ENCODE assay signal across 8 cellular contexts in genomic region chr12:107317751-107318553, GRCh38.
A peak's percentile ranks its signal among the peaks of the same experiment; 100 is the strongest.
DNase-seq lines count a peak whose midpoint lies in the region; ATAC-seq and TF ChIP-seq lines count a peak whose summit lies in the region.

No MANE protein-coding gene starts in this region.

- H3K27me3 ChIP-seq in HUES48 (ENCODE audit: control insufficient read depth, insufficient read depth, low read length) (peaks cover 71% of the 10 kb centered on the region), Panc1 (ENCODE audit: control insufficient read depth, insufficient read depth, low read length) (peaks cover 26% of the 10 kb centered on the region)

- BruUV-seq in Panc1 (replicated peaks; lab: Mats Ljungman, UMichigan): no TSS peak

- H3K36me3 ChIP-seq in HUES48 (ENCODE audit: control insufficient read depth, insufficient read depth, low read length) (no peaks in the 10 kb centered on the region), Panc1 (ENCODE audit: control insufficient read depth, insufficient read depth, low read length) (no peaks in the 10 kb centered on the region)

- peak; percentile 38 for DNase-seq in COLO668 (lab: John Stamatoyannopoulos, UW; ENCODE audit: unreplicated experiment)
- no peak for DNase-seq in Panc1 (ENCODE audit: low read depth, low spot score)
- DNase-seq in activated T-helper 2 cell treated with anti-CD3 and anti-CD28 coated beads, Interferon-gamma antibody, Interleukin-2, Interleukin-4, amounts not matched to agents 10 μg/mL and 5 μg/mL and 100 μg/mL, durations not matched to agents 14 hours and 24 hours and 36 hours (ENCODE audit: low spot score): peak; percentile 89
- peak; percentile 86 for DNase-seq in fibroblast of pulmonary artery (ENCODE audit: low read depth)
- peak; percentile 94 for DNase-seq in nephron progenitor cell
- DNase-seq in stimulated activated naive CD4-positive, alpha-beta T cell treated with Interleukin-2 at 50 U/mL for 16 hours (lab: John Stamatoyannopoulos, UW): peak; percentile 88

- peaks cover 26% of the 10 kb centered on the region for H3K4me1 Mint-ChIP-seq in activated T-helper 2 cell treated with anti-CD3 and anti-CD28 coated beads, Interferon-gamma antibody, Interleukin-2, Interleukin-4, amounts not matched to agents 10 μg/mL and 5 μg/mL and 100 μg/mL, durations not matched to agents 14 hours and 24 hours and 36 hours (ENCODE audit: low read depth)
- peaks cover 23% of the 10 kb centered on the region for H3K4me1 Mint-ChIP-seq in nephron progenitor cell

- H3K27me3 Mint-ChIP-seq in activated T-helper 2 cell treated with anti-CD3 and anti-CD28 coated beads, Interferon-gamma antibody, Interleukin-2, Interleukin-4, amounts not matched to agents 10 μg/mL and 5 μg/mL and 100 μg/mL, durations not matched to agents 14 hours and 24 hours and 36 hours (ENCODE audit: low read depth): peaks cover 30% of the 10 kb centered on the region
- peaks cover 84% of the 10 kb centered on the region for H3K27me3 Mint-ChIP-seq in nephron progenitor cell (ENCODE audit: low read depth, poor library complexity)

- TF ChIP-seq CTCF in Panc1 (IDR thresholded peaks at IDR 0.05) (peak; percentile 48), fibroblast of pulmonary artery (IDR thresholded peaks at IDR 0.05; ENCODE audit: low read length, missing control alignments) (no peak), nephron progenitor cell (IDR thresholded peaks at IDR 0.05) (peak; percentile 45)

- intact Hi-C loops in Panc1 (cut with micrococcal nuclease; ENCODE audit: unreplicated experiment): no loop called here
- intact Hi-C loops in activated T-helper 2 cell treated with anti-CD3 and anti-CD28 coated beads, Interferon-gamma antibody, Interleukin-2, Interleukin-4, amounts not matched to agents 10 μg/mL and 5 μg/mL and 100 μg/mL, durations not matched to agents 14 hours and 24 hours and 36 hours (cut with micrococcal nuclease): loop anchor here (1.0 to 10.0 kb wide), 7 partner anchors 31 to 367 kb away; partner anchors contain the start of genes CRY1 and PWP1

- H3K4me1 ChIP-seq in HUES48 (ENCODE audit: control insufficient read depth, insufficient read depth, low read length) (0 out of 2 replicates have a peak, but pooled peaks cover 5% of the 10 kb centered on the region), Panc1 (ENCODE audit: control insufficient read depth, insufficient read depth, low read length) (no peaks in the 10 kb centered on the region; the same call in 1 of the 2 replicates)

- no peak overlapping the region for H3K9ac ChIP-seq in HUES48 (ENCODE audit: low read depth, low read length)

- no peaks in the 10 kb centered on the region for H3K9me3 ChIP-seq in HUES48 (ENCODE audit: control insufficient read depth, insufficient read depth, low read length)
- no peaks in the 10 kb centered on the region for H3K9me3 ChIP-seq in Panc1 (ENCODE audit: control insufficient read depth, insufficient read depth, low read depth, low read length)

- H3K36me3 Mint-ChIP-seq in activated T-helper 2 cell treated with anti-CD3 and anti-CD28 coated beads, Interferon-gamma antibody, Interleukin-2, Interleukin-4, amounts not matched to agents 10 μg/mL and 5 μg/mL and 100 μg/mL, durations not matched to agents 14 hours and 24 hours and 36 hours (ENCODE audit: low read depth): no peaks in the 10 kb centered on the region
- no peaks in the 10 kb centered on the region for H3K36me3 Mint-ChIP-seq in nephron progenitor cell (ENCODE audit: low read depth)

- no peaks in the 10 kb centered on the region for H3K9me3 Mint-ChIP-seq in activated T-helper 2 cell treated with anti-CD3 and anti-CD28 coated beads, Interferon-gamma antibody, Interleukin-2, Interleukin-4, amounts not matched to agents 10 μg/mL and 5 μg/mL and 100 μg/mL, durations not matched to agents 14 hours and 24 hours and 36 hours
- no peaks in the 10 kb centered on the region for H3K9me3 Mint-ChIP-seq in nephron progenitor cell

- no peak overlapping the region for H3K27ac ChIP-seq in HUES48 (ENCODE audit: low read depth, low read length)
- H3K27ac ChIP-seq in Panc1 (ENCODE audit: low read length): no peak overlapping the region

- peak overlapping the region; percentile 78 for H3K4me3 ChIP-seq in HUES48 (ENCODE audit: low read depth, low read length)
- peak overlapping the region; percentile 19 to 28 for H3K4me3 ChIP-seq in Panc1 (ENCODE audit: low read depth in 2 of 2, low read length in 2 of 2)
- H3K4me3 ChIP-seq in fibroblast of pulmonary artery (replicated peaks; ENCODE audit: low read depth, low read length): peak overlapping the region; percentile 49

- POLR2A ChIA-PET in Panc1 (lab: Charles Lee): no interaction called here

- CTCF ChIA-PET in Panc1 (lab: Charles Lee): interaction anchor here (0.7 kb wide), 2 partner anchors 92 to 182 kb away, joined by 3 read pairs; no protein-coding TSS in a partner anchor

- no peak overlapping the region for H3K27ac Mint-ChIP-seq in activated T-helper 2 cell treated with anti-CD3 and anti-CD28 coated beads, Interferon-gamma antibody, Interleukin-2, Interleukin-4, amounts not matched to agents 10 μg/mL and 5 μg/mL and 100 μg/mL, durations not matched to agents 14 hours and 24 hours and 36 hours
- no peak overlapping the region for H3K27ac Mint-ChIP-seq in nephron progenitor cell

- in situ Hi-C loops in Panc1 (cut with HindIII; ENCODE audit: low pct_unique_long_range_greater_than_20kb, low sequenced_read_pairs): no loop called here

- peak overlapping the region; percentile 87 for H3K4me3 Mint-ChIP-seq in activated T-helper 2 cell treated with anti-CD3 and anti-CD28 coated beads, Interferon-gamma antibody, Interleukin-2, Interleukin-4, amounts not matched to agents 10 μg/mL and 5 μg/mL and 100 μg/mL, durations not matched to agents 14 hours and 24 hours and 36 hours (ENCODE audit: low read depth)
- H3K4me3 Mint-ChIP-seq in nephron progenitor cell: peak overlapping the region; percentile 95

- ATAC-seq in Panc1 (peak; percentile 66), GM21390 (IDR thresholded peaks at IDR 0.05; ENCODE audit: unreplicated experiment) (no peak)

Comparison
In these comparisons a context has a peak if more than half of its experiments do, and no peak if none do; other contexts are left out.
1. H3K4me3 ChIP-seq: peak in every context shown above with its lines; median percentile 78 in HUES48; 49 in fibroblast of pulmonary artery; 24 in Panc1.